In the genomic region with DNA sequence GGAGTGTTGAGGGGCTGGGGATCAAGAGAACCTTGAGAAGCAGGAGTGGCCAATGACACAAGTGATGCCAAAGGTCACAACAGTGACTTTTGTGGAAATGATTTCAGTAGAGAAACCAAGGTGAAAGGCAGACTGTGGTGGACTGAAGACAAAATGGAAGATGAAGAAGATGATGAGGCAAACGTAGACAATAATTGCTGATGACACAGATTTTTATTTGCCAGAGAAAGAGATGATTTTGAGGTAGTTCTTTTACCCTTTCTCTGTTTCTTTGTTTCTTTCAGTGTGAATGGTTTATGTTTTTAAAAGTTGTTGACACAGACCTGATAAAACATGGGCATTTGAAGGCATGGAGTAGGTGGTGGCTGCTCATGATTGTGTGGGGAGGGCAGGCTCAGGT, we compare ENCODE assay signal across 33 cellular contexts.
"Had no signal": no experiment of that assay in that cellular context is flagged by ENCODE, and none has a peak within 500 bp of the region (broad histone marks: within the 10 kb centered on the region; RNA-seq: fewer than 3 reads in every experiment).

No MANE protein-coding gene starts in this region.

- H3K4me2 ChIP-seq: smooth muscle cell had no signal

- H2AFZ ChIP-seq: parathyroid adenoma had no signal

- H3K4me1 Mint-ChIP-seq: naive thymus-derived CD8-positive, alpha-beta T cell; stimulated activated memory B cell treated with anti-CD40 and anti-IgM and Interleukin-4, amounts not matched to agents 10 μg/mL and 1 μg/mL and 100 μg/mL, for 72 hours; stimulated activated naive CD8-positive, alpha-beta T cell treated with anti-CD3 and anti-CD28 coated beads, Interleukin-15, amount 100 ng/mL, for 72 hours had no signal

- H3K27me3 ChIP-seq: neutrophil, ovary, spleen, suprapubic skin, testis, tibial artery, transverse colon, upper lobe of right lung, uterus had no signal

- DNase-seq: naive thymus-derived CD8-positive, alpha-beta T cell; nephron progenitor cell; nucleus accumbens; ovary; posterior cingulate gyrus; psoas muscle; right cardiac atrium; spleen; stimulated activated CD4-positive, alpha-beta T cell treated with anti-CD3 and anti-CD28 coated beads, Interleukin-12 subunit alpha, Interleukin-12 subunit beta, amount 100 ng/mL, for 4 hours; stimulated activated CD4-positive, alpha-beta T cell treated with anti-CD3 and anti-CD28 coated beads, Interleukin-1b, Interleukin-23, amount 100 ng/mL, for 48 hours; stimulated activated CD4-positive, alpha-beta T cell treated with anti-CD3 and anti-CD28 coated beads, Interleukin-4, amount 100 ng/mL, for 1 hour; stimulated activated CD4-positive, alpha-beta T cell treated with anti-CD3 and anti-CD28 coated beads, Interleukin-4, amount 100 ng/mL, for 4 hours; stimulated activated CD8-positive, alpha-beta memory T cell treated with anti-CD3 and anti-CD28 coated beads, Interleukin-4, amount 100 ng/mL, for 48 hours; stimulated activated naive CD4-positive, alpha-beta T cell; stimulated activated naive CD8-positive, alpha-beta T cell treated with anti-CD3 and anti-CD28 coated beads, Interleukin-15, amount 100 ng/mL, for 72 hours; stimulated activated naive CD8-positive, alpha-beta T cell treated with anti-CD3 and anti-CD28 coated beads, Interleukin-15, Interleukin-2, amounts not matched to agents 100 U/mL and 50 U/mL, for 24 hours; substantia nigra; testis; tibial artery; transverse colon; upper lobe of right lung; uterus had no signal

- H3K36me3 ChIP-seq: neutrophil, ovary, spleen, suprapubic skin, tibial artery, transverse colon, upper lobe of right lung, uterus had no signal

- H3K36me3 Mint-ChIP-seq: naive thymus-derived CD8-positive, alpha-beta T cell; natural killer cell treated with Interleukin-12 subunit alpha and Interleukin-12 subunit beta and Interleukin-15 and Interleukin-18, amount 100 ng/mL, for 72 hours; stimulated activated memory B cell treated with anti-CD40 and anti-IgM and Interleukin-4, amounts not matched to agents 10 μg/mL and 1 μg/mL and 100 μg/mL, for 72 hours; type B pancreatic cell had no signal

- H3K27ac ChIP-seq: neutrophil, ovary, parathyroid adenoma, psoas muscle, skin epidermis, spleen, suprapubic skin, testis, tibial artery, transverse colon, upper lobe of right lung, uterus had no signal

- ATAC-seq: naive thymus-derived CD8-positive, alpha-beta T cell; natural killer cell treated with Interleukin-12 subunit alpha and Interleukin-12 subunit beta and Interleukin-15 and Interleukin-18, amount 100 ng/mL, for 72 hours; psoas muscle; right cardiac atrium; sciatic nerve; stimulated activated memory B cell treated with anti-CD40 and anti-IgM and Interleukin-4, amounts not matched to agents 10 μg/mL and 1 μg/mL and 100 μg/mL, for 72 hours; stimulated activated naive CD8-positive, alpha-beta T cell treated with anti-CD3 and anti-CD28 coated beads, Interleukin-15, amount 100 ng/mL, for 72 hours; stimulated activated naive CD8-positive, alpha-beta T cell treated with anti-CD3 and anti-CD28 coated beads, Interleukin-15, Interleukin-2, amounts not matched to agents 100 U/mL and 50 U/mL, for 24 hours; upper lobe of right lung had no signal

- H3K27me3 Mint-ChIP-seq: natural killer cell treated with Interleukin-12 subunit alpha and Interleukin-12 subunit beta and Interleukin-15 and Interleukin-18, amount 100 ng/mL, for 72 hours; progenitor cell of endocrine pancreas; stimulated activated memory B cell treated with anti-CD40 and anti-IgM and Interleukin-4, amounts not matched to agents 10 μg/mL and 1 μg/mL and 100 μg/mL, for 72 hours; stimulated activated naive CD8-positive, alpha-beta T cell treated with anti-CD3 and anti-CD28 coated beads, Interleukin-15, amount 100 ng/mL, for 72 hours; type B pancreatic cell had no signal

- H3K9ac ChIP-seq: parathyroid adenoma had no signal

- H3K4me3 ChIP-seq: ovary, psoas muscle, skin epidermis, smooth muscle cell, spleen, suprapubic skin, testis, tibial artery, transverse colon, upper lobe of right lung, uterus had no signal

- H3K79me2 ChIP-seq: parathyroid adenoma had no signal

- H3K27ac Mint-ChIP-seq: naive thymus-derived CD8-positive, alpha-beta T cell; natural killer cell treated with Interleukin-12 subunit alpha and Interleukin-12 subunit beta and Interleukin-15 and Interleukin-18, amount 100 ng/mL, for 72 hours; nephron progenitor cell; progenitor cell of endocrine pancreas; stimulated activated memory B cell treated with anti-CD40 and anti-IgM and Interleukin-4, amounts not matched to agents 10 μg/mL and 1 μg/mL and 100 μg/mL, for 72 hours; stimulated activated naive CD8-positive, alpha-beta T cell treated with anti-CD3 and anti-CD28 coated beads, Interleukin-15, amount 100 ng/mL, for 72 hours; type B pancreatic cell had no signal

- H3K4me3 Mint-ChIP-seq: naive thymus-derived CD8-positive, alpha-beta T cell; natural killer cell treated with Interleukin-12 subunit alpha and Interleukin-12 subunit beta and Interleukin-15 and Interleukin-18, amount 100 ng/mL, for 72 hours; nephron progenitor cell; neural crest cell; stimulated activated memory B cell treated with anti-CD40 and anti-IgM and Interleukin-4, amounts not matched to agents 10 μg/mL and 1 μg/mL and 100 μg/mL, for 72 hours; stimulated activated naive CD8-positive, alpha-beta T cell treated with anti-CD3 and anti-CD28 coated beads, Interleukin-15, amount 100 ng/mL, for 72 hours; type B pancreatic cell had no signal

- H3K9me3 ChIP-seq: neutrophil, ovary, psoas muscle, spleen, suprapubic skin, testis, tibial artery, transverse colon, upper lobe of right lung, uterus had no signal

- H3K9me3 Mint-ChIP-seq: naive thymus-derived CD8-positive, alpha-beta T cell; natural killer cell treated with Interleukin-12 subunit alpha and Interleukin-12 subunit beta and Interleukin-15 and Interleukin-18, amount 100 ng/mL, for 72 hours; nephron progenitor cell; neural crest cell; stimulated activated memory B cell treated with anti-CD40 and anti-IgM and Interleukin-4, amounts not matched to agents 10 μg/mL and 1 μg/mL and 100 μg/mL, for 72 hours; stimulated activated naive CD8-positive, alpha-beta T cell treated with anti-CD3 and anti-CD28 coated beads, Interleukin-15, amount 100 ng/mL, for 72 hours; type B pancreatic cell had no signal

- H3K4me1 ChIP-seq: parathyroid adenoma, psoas muscle, spleen, suprapubic skin, testis, tibial artery, transverse colon, upper lobe of right lung, uterus had no signal
